In the genomic region with DNA sequence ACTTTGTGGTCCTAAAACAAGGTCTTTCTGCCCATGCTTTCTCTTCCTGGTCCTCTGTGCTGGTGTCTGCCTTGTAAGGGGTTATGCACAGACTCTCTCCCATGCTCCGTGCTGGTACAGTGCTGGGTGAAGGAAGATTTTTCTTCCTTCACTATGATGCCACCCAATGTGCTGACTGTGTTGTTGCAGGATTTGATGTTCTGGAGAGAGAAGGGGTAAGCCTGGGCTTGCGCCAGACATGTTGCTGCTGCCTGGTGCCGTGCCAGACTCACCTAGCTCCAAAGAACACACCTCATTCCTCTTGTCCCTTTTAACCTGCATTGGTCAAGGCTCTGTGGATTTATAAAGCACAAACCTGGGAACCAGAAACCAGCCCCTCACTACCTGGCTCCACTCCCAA, we compare ENCODE assay signal across 16 cellular contexts. TPM values are rescaled to one million over a fixed set of nuclear protein-coding genes. Genes with fewer than 3 reads are reported as not detected.
A peak's percentile ranks its signal among the peaks of the same experiment; 100 is the strongest.
DNase-seq lines count a peak whose midpoint lies in the region; ATAC-seq lines count a peak whose summit lies in the region.
"Had no signal": no experiment of that assay in that cellular context is flagged by ENCODE, and none has a peak within 500 bp of the region (broad histone marks: within the 10 kb centered on the region; RNA-seq: fewer than 3 reads in every experiment).

No MANE protein-coding gene starts in this region.

- H3K27ac Mint-ChIP-seq in activated T-cell treated with anti-CD3 and anti-CD28 coated beads, Interleukin-2, amount 50 U/mL, for 24 hours: peak overlapping the region; percentile 77
- peak overlapping the region; percentile 49 to 69 for H3K27ac Mint-ChIP-seq in stimulated activated naive CD8-positive, alpha-beta T cell treated with anti-CD3 and anti-CD28 coated beads, Interleukin-15, amount 100 ng/mL, for 72 hours

- no peak for DNase-seq in activated T-cell treated with anti-CD3 and anti-CD28 coated beads, Interleukin-2, amount 50 U/mL, for 24 hours
- DNase-seq in activated T-cell treated with anti-CD3 and anti-CD28 coated beads for 4 hours (no peak), SK-MEL-5 (ENCODE audit: low read depth, low spot score) (peak; percentile 49)
- no peak for DNase-seq in stimulated activated naive CD8-positive, alpha-beta T cell treated with anti-CD3 and anti-CD28 coated beads, Interleukin-15, amount 100 ng/mL, for 72 hours
- DNase-seq: ACHN; activated T-cell treated with anti-CD3 and anti-CD28 coated beads, Interleukin-2, amount 50 U/mL, for 4 hours; EL; kidney glomerular epithelial cell; NCI-H187; PC-3; stimulated activated naive CD4-positive, alpha-beta T cell treated with Interleukin-2 at 50 U/mL for 16 hours had no signal

- peaks cover 28% of the 10 kb centered on the region for H3K4me1 Mint-ChIP-seq in activated T-cell treated with anti-CD3 and anti-CD28 coated beads, Interleukin-2, amount 50 U/mL, for 24 hours (ENCODE audit: low read depth)
- H3K4me1 Mint-ChIP-seq in stimulated activated naive CD8-positive, alpha-beta T cell treated with anti-CD3 and anti-CD28 coated beads, Interleukin-15, amount 100 ng/mL, for 72 hours: peaks cover 9% of the 10 kb centered on the region

- no peaks in the 10 kb centered on the region for H3K9me3 Mint-ChIP-seq in activated T-cell treated with anti-CD3 and anti-CD28 coated beads, Interleukin-2, amount 50 U/mL, for 24 hours
- H3K9me3 Mint-ChIP-seq in stimulated activated naive CD8-positive, alpha-beta T cell treated with anti-CD3 and anti-CD28 coated beads, Interleukin-15, amount 100 ng/mL, for 72 hours: no peaks in the 10 kb centered on the region
- H3K9me3 Mint-ChIP-seq: activated T-cell treated with anti-CD3 and anti-CD28 coated beads, Interleukin-2, amount 50 U/mL, for 4 hours had no signal

- in situ Hi-C loops in SK-MEL-5 (cut with HindIII; ENCODE audit: low pct_unique_long_range_greater_than_20kb, low sequenced_read_pairs): no loop called here

- no peaks in the 10 kb centered on the region for H3K27me3 Mint-ChIP-seq in activated T-cell treated with anti-CD3 and anti-CD28 coated beads, Interleukin-2, amount 50 U/mL, for 24 hours
- no peaks in the 10 kb centered on the region for H3K27me3 Mint-ChIP-seq in stimulated activated naive CD8-positive, alpha-beta T cell treated with anti-CD3 and anti-CD28 coated beads, Interleukin-15, amount 100 ng/mL, for 72 hours

- no peak overlapping the region for H3K4me3 Mint-ChIP-seq in activated T-cell treated with anti-CD3 and anti-CD28 coated beads, Interleukin-2, amount 50 U/mL, for 24 hours
- H3K4me3 Mint-ChIP-seq in stimulated activated naive CD8-positive, alpha-beta T cell treated with anti-CD3 and anti-CD28 coated beads, Interleukin-15, amount 100 ng/mL, for 72 hours: no peak overlapping the region
- H3K4me3 Mint-ChIP-seq: activated T-cell treated with anti-CD3 and anti-CD28 coated beads, Interleukin-2, amount 50 U/mL, for 4 hours had no signal

- peak; percentile 77 for ATAC-seq in esophagus mucosa
- no peak for ATAC-seq in stimulated activated naive CD8-positive, alpha-beta T cell treated with anti-CD3 and anti-CD28 coated beads, Interleukin-15, amount 100 ng/mL, for 72 hours
- ATAC-seq in HG02852 (IDR thresholded peaks at IDR 0.05; ENCODE audit: unreplicated experiment): no peak
- ATAC-seq in GM18868 (IDR thresholded peaks at IDR 0.05; ENCODE audit: unreplicated experiment): no peak
- no peak for ATAC-seq in HG03342 (IDR thresholded peaks at IDR 0.05; ENCODE audit: unreplicated experiment)
- ATAC-seq: activated T-cell treated with anti-CD3 and anti-CD28 coated beads, Interleukin-2, amount 50 U/mL, for 4 hours; PC-3 had no signal

- H3K36me3 Mint-ChIP-seq in activated T-cell treated with anti-CD3 and anti-CD28 coated beads, Interleukin-2, amount 50 U/mL, for 24 hours (ENCODE audit: low read depth): peaks cover 81% of the 10 kb centered on the region

RNA-seq across cellular contexts. Expression of a gene that starts 28.4 kb away (rescaled TPM):
- total RNA-seq in SK-MEL-5 (2014; rRNA removed; shearing (Covaris generic)): not detected in 2 replicates
- not detected in 2 replicates for polyA plus RNA-seq in SK-MEL-5 (2015; cell fraction: cytosol; rRNA removed)
- not detected in 2 replicates for polyA plus RNA-seq in SK-MEL-5 (2015; cell fraction: nucleus; rRNA removed)
- total RNA-seq in esophagus mucosa: not detected
- total RNA-seq: activated T-cell treated with anti-CD3 and anti-CD28 coated beads, Interleukin-2, amount 50 U/mL, for 4 hours; osteoblast; PC-3 had no signal

RNA-seq across cellular contexts. Expression of a gene that starts 52.4 kb away (rescaled TPM):
- 74.8 and 78.1 TPM in 2 replicates for total RNA-seq in SK-MEL-5 (2014; rRNA removed; shearing (Covaris generic))
- 53.0 and 66.5 TPM in 2 replicates for polyA plus RNA-seq in SK-MEL-5 (2015; cell fraction: cytosol; rRNA removed)
- 34.3 and 45.5 TPM in 2 replicates for polyA plus RNA-seq in SK-MEL-5 (2015; cell fraction: nucleus; rRNA removed)
- total RNA-seq in esophagus mucosa: 14.9 TPM
